ENCODE assay signal across 17 cellular contexts in genomic region chr17:66123163-66123562, GRCh38.
A peak's percentile ranks its signal among the peaks of the same experiment; 100 is the strongest.
DNase-seq lines count a peak whose midpoint lies in the region; FAIRE-seq and TF ChIP-seq lines count a peak whose summit lies in the region.
"Had no signal": no experiment of that assay in that cellular context is flagged by ENCODE, and none has a peak within 500 bp of the region (broad histone marks: within the 10 kb centered on the region; RNA-seq: fewer than 3 reads in every experiment).

No MANE protein-coding gene starts in this region.

- H3K4me3 ChIP-seq in astrocyte (ENCODE audit: insufficient read depth, low read depth, low read length): no peak overlapping the region
- no peak overlapping the region for H3K4me3 ChIP-seq in vagina
- H3K4me3 ChIP-seq in ovary: no peak overlapping the region
- H3K4me3 ChIP-seq: HAP-1 had no signal

- no peaks in the 10 kb centered on the region for H3K27me3 Mint-ChIP-seq in astrocyte (ENCODE audit: low read depth, unreplicated experiment)
- peaks cover 9% of the 10 kb centered on the region for H3K27me3 Mint-ChIP-seq in T-helper 2 cell treated with Interferon-gamma antibody and Interleukin-4, amounts not matched to agents 5 μg/mL and 100 μg/mL, for 36 hours (ENCODE audit: low read depth)
- H3K27me3 Mint-ChIP-seq: stimulated activated naive CD8-positive, alpha-beta T cell treated with anti-CD3 and anti-CD28 coated beads, Interleukin-15, amount 100 ng/mL, for 72 hours had no signal

- H3K4me1 ChIP-seq in astrocyte (ENCODE audit: insufficient read depth, low read length) (no peaks in the 10 kb centered on the region), vagina (no peaks in the 10 kb centered on the region), ovary (ENCODE audit: insufficient read depth) (no peaks in the 10 kb centered on the region)
- H3K4me1 ChIP-seq: HAP-1 had no signal

- FAIRE-seq in H54 (lab: Jason Lieb, UNC) (peak; percentile 43), astrocyte (lab: Jason Lieb, UNC) (no peak)

- TF ChIP-seq POLR2A in H54 (IDR thresholded peaks at IDR 0.05; ENCODE audit: low read depth, low read length) (no peak), vagina (IDR thresholded peaks at IDR 0.05) (no peak), ovary (IDR thresholded peaks at IDR 0.05) (no peak)

- no peak for TF ChIP-seq CTCF in astrocyte (IDR thresholded peaks at IDR 0.05; ENCODE audit: insufficient read depth, low read depth, low read length)
- TF ChIP-seq CTCF in vagina (IDR thresholded peaks at IDR 0.05): no peak
- no peak for TF ChIP-seq CTCF in ovary (IDR thresholded peaks at IDR 0.05)

- no peaks in the 10 kb centered on the region for H3K9me3 Mint-ChIP-seq in astrocyte (ENCODE audit: unreplicated experiment)
- H3K9me3 Mint-ChIP-seq in T-helper 2 cell treated with Interferon-gamma antibody and Interleukin-4, amounts not matched to agents 5 μg/mL and 100 μg/mL, for 36 hours: no peaks in the 10 kb centered on the region

- H3K4me3 Mint-ChIP-seq in astrocyte (ENCODE audit: unreplicated experiment): no peak overlapping the region
- H3K4me3 Mint-ChIP-seq in T-helper 2 cell treated with Interferon-gamma antibody and Interleukin-4, amounts not matched to agents 5 μg/mL and 100 μg/mL, for 36 hours: no peak overlapping the region
- H3K4me3 Mint-ChIP-seq: mesothelial cell of epicardium; stimulated activated naive CD8-positive, alpha-beta T cell treated with anti-CD3 and anti-CD28 coated beads, Interleukin-15, amount 100 ng/mL, for 72 hours had no signal

- H3K27me3 ChIP-seq in astrocyte (ENCODE audit: insufficient read depth, low read length) (no peaks in the 10 kb centered on the region), vagina (no peaks in the 10 kb centered on the region), ovary (no peaks in the 10 kb centered on the region)

- H3K36me3 ChIP-seq in astrocyte (ENCODE audit: insufficient read depth, low read length): no peaks in the 10 kb centered on the region
- H3K36me3 ChIP-seq in vagina: no peaks in the 10 kb centered on the region
- no peaks in the 10 kb centered on the region for H3K36me3 ChIP-seq in ovary
- H3K36me3 ChIP-seq: HAP-1 had no signal

- no peaks in the 10 kb centered on the region for H3K9me3 ChIP-seq in astrocyte (ENCODE audit: insufficient read depth, low read depth, low read length)
- no peaks in the 10 kb centered on the region for H3K9me3 ChIP-seq in vagina
- H3K9me3 ChIP-seq in ovary: peaks cover 0 to 3% of the 10 kb centered on the region in 2 donors
- H3K9me3 ChIP-seq: HAP-1 had no signal

- intact Hi-C loops in vagina (cut with DNase I) (no loop called here), ovary (cut with DNase I) (no loop called here)

- H3K27ac ChIP-seq in astrocyte (ENCODE audit: low read depth, low read length): no peak overlapping the region
- H3K27ac ChIP-seq in vagina: no peak overlapping the region
- no peak overlapping the region for H3K27ac ChIP-seq in ovary

- H3K4me1 Mint-ChIP-seq in astrocyte (ENCODE audit: low read depth, unreplicated experiment): peaks cover 7% of the 10 kb centered on the region
- no peaks in the 10 kb centered on the region for H3K4me1 Mint-ChIP-seq in T-helper 2 cell treated with Interferon-gamma antibody and Interleukin-4, amounts not matched to agents 5 μg/mL and 100 μg/mL, for 36 hours (ENCODE audit: low read depth)
- H3K4me1 Mint-ChIP-seq: stimulated activated naive CD8-positive, alpha-beta T cell treated with anti-CD3 and anti-CD28 coated beads, Interleukin-15, amount 100 ng/mL, for 72 hours had no signal

- H3K4me2 ChIP-seq in astrocyte (ENCODE audit: low read length): no peak overlapping the region

- DNase-seq in A172 (ENCODE audit: low spot score) (peak; percentile 5), H54 (ENCODE audit: insufficient read length, low spot score) (no peak), astrocyte (ENCODE audit: low read depth) (peak; percentile 52), iPS DF 19.7 (ENCODE audit: low read depth, low spot score) (peak; percentile 20), vagina (ENCODE audit: extremely low spot score in 2 of 2) (no peak), ovary (no peak), COLO829 (ENCODE audit: low spot score) (no peak)
- no peak for DNase-seq in T-helper 2 cell treated with Interferon-gamma antibody and Interleukin-4, amounts not matched to agents 5 μg/mL and 100 μg/mL, for 36 hours (ENCODE audit: low spot score)
- DNase-seq: activated CD4-positive, alpha-beta T cell treated with anti-CD3 and anti-CD28 coated beads for 48 hours; activated T-cell treated with anti-CD3 and anti-CD28 coated beads, Interleukin-2, amount 50 U/mL, for 48 hours; Calu3; cortex of kidney; occipital lobe; stimulated activated naive CD8-positive, alpha-beta T cell treated with anti-CD3 and anti-CD28 coated beads, Interleukin-15, amount 100 ng/mL, for 72 hours; T-helper 2 cell had no signal

- no peaks in the 10 kb centered on the region for H3K79me2 ChIP-seq in astrocyte (ENCODE audit: insufficient read depth, low read length)

- H2AFZ ChIP-seq in astrocyte (ENCODE audit: low read depth, low read length): no peak overlapping the region

- WGBS in ovary, 3 donors: 84 to 98% (median 91%) methylated on average over 1 of the region's 1 CpG

- TF ChIP-seq EP300 in ovary (IDR thresholded peaks at IDR 0.05): no peak

- no peak overlapping the region for H3K9ac ChIP-seq in astrocyte (ENCODE audit: low read length)

- H3K27ac Mint-ChIP-seq in astrocyte (ENCODE audit: unreplicated experiment): no peak overlapping the region
- no peak overlapping the region for H3K27ac Mint-ChIP-seq in T-helper 2 cell treated with Interferon-gamma antibody and Interleukin-4, amounts not matched to agents 5 μg/mL and 100 μg/mL, for 36 hours
- H3K27ac Mint-ChIP-seq: mesothelial cell of epicardium; stimulated activated naive CD8-positive, alpha-beta T cell treated with anti-CD3 and anti-CD28 coated beads, Interleukin-15, amount 100 ng/mL, for 72 hours had no signal

- H3K36me3 Mint-ChIP-seq in astrocyte (ENCODE audit: low read depth, unreplicated experiment): peaks cover 14% of the 10 kb centered on the region
- H3K36me3 Mint-ChIP-seq in T-helper 2 cell treated with Interferon-gamma antibody and Interleukin-4, amounts not matched to agents 5 μg/mL and 100 μg/mL, for 36 hours (ENCODE audit: low read depth): no peaks in the 10 kb centered on the region

- no peaks in the 10 kb centered on the region for H4K20me1 ChIP-seq in astrocyte (ENCODE audit: insufficient read depth, low read length)

Comparison
In these comparisons a context has a peak if more than half of its experiments do, and no peak if none do; other contexts are left out.
1. DNase-seq: peak in A172 (single experiment), astrocyte (single experiment) and iPS DF 19.7 (single experiment); none in H54 (single experiment), vagina (0 of 2), T-helper 2 cell treated with Interferon-gamma antibody and Interleukin-4, amounts not matched to agents 5 μg/mL and 100 μg/mL, for 36 hours (single experiment), ovary (0 of 5) and COLO829 (single experiment).